In genomic region chrX:13717697-13718483, GRCh38 we compare ENCODE assay signal across 12 cellular contexts. TPM values are rescaled to one million over a fixed set of nuclear protein-coding genes. Genes with fewer than 3 reads are reported as not detected.
DNase-seq lines count a peak whose midpoint lies in the region; ATAC-seq and TF ChIP-seq lines count a peak whose summit lies in the region.
"Had no signal": no experiment of that assay in that cellular context is flagged by ENCODE, and none has a peak within 500 bp of the region (broad histone marks: within the 10 kb centered on the region; RNA-seq: fewer than 3 reads in every experiment).

No MANE protein-coding gene starts in this region.

- TF ChIP-seq POLR2A in esophagus squamous epithelium (IDR thresholded peaks at IDR 0.05) = no peak

- peak overlapping the region in 1 of 3 experiments; percentile 47 for H3K4me3 Mint-ChIP-seq in nephron
- no peak overlapping the region for H3K4me3 Mint-ChIP-seq in activated T-helper 2 cell treated with anti-CD3 and anti-CD28 coated beads, Interferon-gamma antibody, Interleukin-2, Interleukin-4, amounts not matched to agents 10 μg/mL and 5 μg/mL and 100 μg/mL, durations not matched to agents 14 hours and 24 hours and 36 hours (ENCODE audit: low read depth)
- H3K4me3 Mint-ChIP-seq: CD14-positive monocyte had no signal

- intact Hi-C loops in esophagus squamous epithelium (cut with DNase I) = no loop called here
- intact Hi-C loops in activated T-helper 2 cell treated with anti-CD3 and anti-CD28 coated beads, Interferon-gamma antibody, Interleukin-2, Interleukin-4, amounts not matched to agents 10 μg/mL and 5 μg/mL and 100 μg/mL, durations not matched to agents 14 hours and 24 hours and 36 hours (cut with micrococcal nuclease) = no loop called here

- peak overlapping the region; percentile 94 to 96 (median 94) for H3K27ac Mint-ChIP-seq in nephron
- H3K27ac Mint-ChIP-seq in activated T-helper 2 cell treated with anti-CD3 and anti-CD28 coated beads, Interferon-gamma antibody, Interleukin-2, Interleukin-4, amounts not matched to agents 10 μg/mL and 5 μg/mL and 100 μg/mL, durations not matched to agents 14 hours and 24 hours and 36 hours = no peak overlapping the region

- H3K9me3 Mint-ChIP-seq in nephron = peaks cover 2% of the 10 kb centered on the region
- H3K9me3 Mint-ChIP-seq in activated T-helper 2 cell treated with anti-CD3 and anti-CD28 coated beads, Interferon-gamma antibody, Interleukin-2, Interleukin-4, amounts not matched to agents 10 μg/mL and 5 μg/mL and 100 μg/mL, durations not matched to agents 14 hours and 24 hours and 36 hours = no peaks in the 10 kb centered on the region

- peaks cover 0 to 57% (median 0%) of the 10 kb centered on the region in 3 donors for H3K36me3 ChIP-seq in esophagus squamous epithelium

- POLR2A ChIA-PET in AG04450 (lab: Yijun Ruan, JAX) = no interaction called here

- CTCF ChIA-PET in AG04450 (lab: Charles Lee) = no interaction called here

- no peak for DNase-seq in AG04450 (ENCODE audit: low read depth, low spot score)
- peak; percentile 48 for DNase-seq in MV-4-11 (lab: John Stamatoyannopoulos, UW)
- DNase-seq in esophagus squamous epithelium (lab: John Stamatoyannopoulos, UW) = no peak
- DNase-seq in activated T-helper 2 cell treated with anti-CD3 and anti-CD28 coated beads, Interferon-gamma antibody, Interleukin-2, Interleukin-4, amounts not matched to agents 10 μg/mL and 5 μg/mL and 100 μg/mL, durations not matched to agents 14 hours and 24 hours and 36 hours (ENCODE audit: low spot score) = no peak
- DNase-seq: NCI-H187 treated with DMSO at 0.1 percent for 48 hours had no signal

- TF ChIP-seq CTCF in AG04450 (IDR thresholded peaks at IDR 0.05; ENCODE audit: low read depth, low read length) = no peak
- no peak for TF ChIP-seq CTCF in esophagus squamous epithelium (IDR thresholded peaks at IDR 0.05)
- no peak for TF ChIP-seq CTCF in nephron (IDR thresholded peaks at IDR 0.05; ENCODE audit: unreplicated experiment in 3 of 3)

- H3K27me3 ChIP-seq in AG04450 (ENCODE audit: control insufficient read depth, insufficient read depth, low read length) (no peaks in the 10 kb centered on the region), esophagus squamous epithelium (peaks cover 0 to 3% (median 0%) of the 10 kb centered on the region in 4 donors)

- H3K4me1 Mint-ChIP-seq in nephron = peaks cover 35% of the 10 kb centered on the region
- H3K4me1 Mint-ChIP-seq in activated T-helper 2 cell treated with anti-CD3 and anti-CD28 coated beads, Interferon-gamma antibody, Interleukin-2, Interleukin-4, amounts not matched to agents 10 μg/mL and 5 μg/mL and 100 μg/mL, durations not matched to agents 14 hours and 24 hours and 36 hours (ENCODE audit: low read depth) = peaks cover 7% of the 10 kb centered on the region
- H3K4me1 Mint-ChIP-seq: CD14-positive monocyte had no signal

- no peaks in the 10 kb centered on the region for H3K27me3 Mint-ChIP-seq in nephron (ENCODE audit: low read depth)
- H3K27me3 Mint-ChIP-seq in activated T-helper 2 cell treated with anti-CD3 and anti-CD28 coated beads, Interferon-gamma antibody, Interleukin-2, Interleukin-4, amounts not matched to agents 10 μg/mL and 5 μg/mL and 100 μg/mL, durations not matched to agents 14 hours and 24 hours and 36 hours (ENCODE audit: low read depth) = no peaks in the 10 kb centered on the region

- peaks cover 43% of the 10 kb centered on the region for H3K36me3 Mint-ChIP-seq in nephron (ENCODE audit: low read depth)
- H3K36me3 Mint-ChIP-seq in activated T-helper 2 cell treated with anti-CD3 and anti-CD28 coated beads, Interferon-gamma antibody, Interleukin-2, Interleukin-4, amounts not matched to agents 10 μg/mL and 5 μg/mL and 100 μg/mL, durations not matched to agents 14 hours and 24 hours and 36 hours (ENCODE audit: low read depth) = peaks cover 62% of the 10 kb centered on the region

- 38 to 74% methylated on average over 1 to 6 of the region's 7 CpGs for WGBS in esophagus squamous epithelium, 2 donors

- ATAC-seq in HG02571 (IDR thresholded peaks at IDR 0.05; ENCODE audit: unreplicated experiment) (no peak), HG03280 (IDR thresholded peaks at IDR 0.05; ENCODE audit: unreplicated experiment) (no peak), GM19467 (IDR thresholded peaks at IDR 0.05; ENCODE audit: unreplicated experiment) (no peak)
- ATAC-seq: stimulated activated naive CD8-positive, alpha-beta T cell treated with anti-CD3 and anti-CD28 coated beads, Interleukin-15, Interleukin-2, amounts not matched to agents 100 U/mL and 50 U/mL, for 24 hours had no signal

- no peaks in the 10 kb centered on the region for H3K9me3 ChIP-seq in AG04450 (ENCODE audit: control insufficient read depth, insufficient read depth, low read length)
- no peaks in the 10 kb centered on the region for H3K9me3 ChIP-seq in esophagus squamous epithelium

- no peak overlapping the region for H3K4me3 ChIP-seq in AG04450 (ENCODE audit: low read depth, low read length)
- no peak overlapping the region for H3K4me3 ChIP-seq in esophagus squamous epithelium
- H3K4me3 ChIP-seq: coronary artery had no signal

- H3K27ac ChIP-seq in AG04450 (ENCODE audit: low read depth, low read length) = peak overlapping the region; percentile 88
- H3K27ac ChIP-seq in esophagus squamous epithelium = peak overlapping the region in 3 of 4 donors; percentile 0 to 44 (median 16)

- H3K4me1 ChIP-seq in esophagus squamous epithelium = peaks cover 0 to 33% (median 7%) of the 10 kb centered on the region in 3 donors

RNA-seq across cellular contexts. Expression of gene TRAPPC2, which starts 16.5 kb away (rescaled TPM):
- 9.7 and 11.1 TPM in 2 replicates for polyA plus RNA-seq in AG04450 (2011; rRNA removed)
- 8.6 and 12.7 TPM in 2 replicates for polyA minus RNA-seq in AG04450 (2011; rRNA and poly(A)+ RNA removed)
- total RNA-seq in esophagus squamous epithelium = 10 to 100 TPM in 3 of 4 donors, 1 to 10 TPM in 1; 8.9 to 12.8 (median 11.0) TPM
- total RNA-seq in activated T-helper 2 cell treated with anti-CD3 and anti-CD28 coated beads, Interferon-gamma antibody, Interleukin-2, Interleukin-4, amounts not matched to agents 10 μg/mL and 5 μg/mL and 100 μg/mL, durations not matched to agents 14 hours and 24 hours and 36 hours = 14.7 and 15.2 TPM in 2 replicates

RNA-seq across cellular contexts. Expression of gene OFD1, which starts 16.7 kb away (rescaled TPM):
- 9.9 and 14.1 TPM in 2 replicates for polyA plus RNA-seq in AG04450 (2011; rRNA removed)
- polyA minus RNA-seq in AG04450 (2011; rRNA and poly(A)+ RNA removed) = 7.9 and 9.9 TPM in 2 replicates
- total RNA-seq in esophagus squamous epithelium = 10 to 100 TPM; 12.7 to 26.1 (median 20.6) TPM
- total RNA-seq in activated T-helper 2 cell treated with anti-CD3 and anti-CD28 coated beads, Interferon-gamma antibody, Interleukin-2, Interleukin-4, amounts not matched to agents 10 μg/mL and 5 μg/mL and 100 μg/mL, durations not matched to agents 14 hours and 24 hours and 36 hours = 21.0 and 23.4 TPM in 2 replicates

RNA-seq across cellular contexts. Expression of gene RAB9A, which starts 29.0 kb away (rescaled TPM):
- polyA plus RNA-seq in AG04450 (2011; rRNA removed) = 27.9 and 41.7 TPM in 2 replicates
- 7.9 and 10.6 TPM in 2 replicates for polyA minus RNA-seq in AG04450 (2011; rRNA and poly(A)+ RNA removed)
- total RNA-seq in esophagus squamous epithelium = 10 to 100 TPM; 24.4 to 28.6 (median 25.8) TPM
- total RNA-seq in activated T-helper 2 cell treated with anti-CD3 and anti-CD28 coated beads, Interferon-gamma antibody, Interleukin-2, Interleukin-4, amounts not matched to agents 10 μg/mL and 5 μg/mL and 100 μg/mL, durations not matched to agents 14 hours and 24 hours and 36 hours = 13.0 and 14.6 TPM in 2 replicates
